Comparison of ENCODE assay signal across 1 cellular context in the genomic region with DNA sequence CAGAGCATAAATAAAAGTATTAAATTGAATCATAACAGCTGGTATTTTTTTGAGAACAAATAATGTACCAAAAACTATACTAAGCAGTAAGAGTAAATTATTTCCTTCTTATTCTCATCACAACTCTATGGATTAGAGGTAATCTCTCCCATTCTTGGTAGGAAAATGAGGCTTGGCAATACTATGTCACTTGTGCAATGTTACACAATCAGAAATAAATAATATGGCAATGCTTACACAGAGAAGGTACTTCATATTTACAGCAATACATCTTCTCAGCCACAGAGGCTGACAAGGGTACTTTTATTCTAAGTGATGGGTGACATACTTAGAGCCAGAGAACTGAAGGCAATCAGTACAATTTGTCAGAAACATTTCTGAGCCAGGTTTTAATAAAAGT.
A peak's percentile ranks its signal among the peaks of the same experiment; 100 is the strongest.
TF ChIP-seq lines count a peak whose summit lies in the region.

No MANE protein-coding gene starts in this region.

TF ChIP-seq in K562, 482 proteins besides CTCF, POLR2A, EP300 and RAD21:
- TF ChIP-seq CEBPB (tag; IDR thresholded peaks at IDR 0.05): 0 out of 2 replicates have a peak, but pooled peaks have one; percentile 25
- no peak for TF ChIP-seq RFX7 (CRISPR knock-in tag; IDR thresholded peaks at IDR 0.05)
- TF ChIP-seq RBM22 (IDR thresholded peaks at IDR 0.05; ENCODE audit: low read depth, low read length, poor library complexity, severe bottlenecking): no peak
TF ChIP-seq in K562: peak in this region for 1.
